26 cellular contexts compared by ENCODE assay signal in genomic region chr19:2827840-2828489, GRCh38. TPM values are rescaled to one million over a fixed set of nuclear protein-coding genes. Genes with fewer than 3 reads are reported as not detected.
"Had no signal": no experiment of that assay in that cellular context is flagged by ENCODE, and none has a peak within 500 bp of the region (broad histone marks: within the 10 kb centered on the region; RNA-seq: fewer than 3 reads in every experiment).

No MANE protein-coding gene starts in this region.

- H3K27ac ChIP-seq: foreskin keratinocyte, hepatocyte, left lung, prostate gland, stomach, suprapubic skin, tibial nerve had no signal

- H3K4me3 ChIP-seq: hepatocyte, left lung, prostate gland, stomach, suprapubic skin, tibial nerve had no signal

- ATAC-seq: foreskin keratinocyte, left lung, natural killer cell had no signal

- H3K4me3 Mint-ChIP-seq: activated naive CD4-positive, alpha-beta T cell treated with anti-CD3 and anti-CD28 coated beads, Interleukin-2, amount 50 U/mL, for 24 hours; brain; dendritic cell treated with granulocyte-macrophage colony-stimulating factor and Interleukin-4, amounts not matched to agents 40 ng/mL and 50 ng/mL, for 4 days; immature natural killer cell; mesothelial cell of epicardium; natural killer cell had no signal

- H3K79me2 ChIP-seq: hepatocyte had no signal

- H3K27ac Mint-ChIP-seq: activated naive CD4-positive, alpha-beta T cell treated with anti-CD3 and anti-CD28 coated beads, Interleukin-2, amount 50 U/mL, for 24 hours; brain; dendritic cell treated with granulocyte-macrophage colony-stimulating factor and Interleukin-4, amounts not matched to agents 40 ng/mL and 50 ng/mL, for 4 days; mesothelial cell of epicardium; natural killer cell had no signal

- H3K4me2 ChIP-seq: hepatocyte had no signal

- DNase-seq: activated gamma-delta T cell treated with Interleukin-2 at 50 U/mL for 16 hours; activated T-cell treated with anti-CD3 and anti-CD28 coated beads, Interleukin-2, amount 50 U/mL, for 1 hour; anterior cingulate cortex; effector CD8-positive, alpha-beta T cell; foreskin keratinocyte; glutamatergic neuron; immature natural killer cell; kidney glomerular epithelial cell; left lung; natural killer cell; stimulated activated CD4-positive, alpha-beta T cell treated with anti-CD3 and anti-CD28 coated beads, Interleukin-12 subunit alpha, Interleukin-12 subunit beta, amount 100 ng/mL, for 4 hours; stimulated activated CD4-positive, alpha-beta T cell treated with anti-CD3 and anti-CD28 coated beads, Interleukin-4, amount 100 ng/mL, for 4 hours; stomach; T-helper 9 cell had no signal

- H3K27me3 ChIP-seq: foreskin keratinocyte, hepatocyte, left lung, stomach, suprapubic skin, tibial nerve had no signal

- FAIRE-seq: urothelium cell line had no signal

- H3K4me1 Mint-ChIP-seq: activated naive CD4-positive, alpha-beta T cell treated with anti-CD3 and anti-CD28 coated beads, Interleukin-2, amount 50 U/mL, for 24 hours; brain; mesothelial cell of epicardium had no signal

- H2AFZ ChIP-seq: hepatocyte had no signal

- H3K27me3 Mint-ChIP-seq: activated naive CD4-positive, alpha-beta T cell treated with anti-CD3 and anti-CD28 coated beads, Interleukin-2, amount 50 U/mL, for 24 hours; brain; dendritic cell treated with granulocyte-macrophage colony-stimulating factor and Interleukin-4, amounts not matched to agents 40 ng/mL and 50 ng/mL, for 4 days had no signal

- H3K9me3 ChIP-seq: prostate gland had no signal

- H3K4me1 ChIP-seq: foreskin keratinocyte, left lung, prostate gland, stomach, suprapubic skin, tibial nerve had no signal

RNA-seq across cellular contexts. Expression of gene ZNF556, which starts 39.2 kb away (rescaled TPM):
- total RNA-seq: cardiac septum, foreskin keratinocyte, left lung, lung microvascular endothelial cell, natural killer cell, osteocyte, suprapubic skin had no signal
- polyA plus RNA-seq: foreskin keratinocyte, hepatocyte, immature natural killer cell had no signal
